Comparison of ENCODE assay signal across 16 cellular contexts in genomic region chr5:43225649-43226245, GRCh38.
"Had no signal": no experiment of that assay in that cellular context is flagged by ENCODE, and none has a peak within 500 bp of the region (broad histone marks: within the 10 kb centered on the region; RNA-seq: fewer than 3 reads in every experiment).

No MANE protein-coding gene starts in this region.

- DNase-seq: activated CD4-positive, alpha-beta T cell treated with anti-CD3 and anti-CD28 coated beads, Interleukin-2, amount 10 ng/mL, durations not matched to agents 24 days and 14 days; activated gamma-delta T cell; activated T-cell treated with anti-CD3 and anti-CD28 coated beads, Interleukin-2, amount 50 U/mL, for 4 hours; foreskin fibroblast; immature natural killer cell; left cardiac atrium; midbrain; naive B cell; retina; stimulated activated CD4-positive, alpha-beta T cell treated with anti-CD3 and anti-CD28 coated beads, Interleukin-4, amount 100 ng/mL, for 1 hour; stimulated activated CD8-positive, alpha-beta memory T cell treated with anti-CD3 and anti-CD28 coated beads, Interleukin-4, amount 100 ng/mL, for 48 hours; thyroid gland had no signal

- H3K9me3 ChIP-seq: esophagus muscularis mucosa, thyroid gland had no signal

- ATAC-seq: activated T-cell treated with anti-CD3 and anti-CD28 coated beads, Interleukin-2, amount 50 U/mL, for 4 hours; left cardiac atrium; WTC11 had no signal

- H3K4me3 ChIP-seq: esophagus muscularis mucosa, lung, thyroid gland had no signal

- H3K4me1 ChIP-seq: esophagus muscularis mucosa, thyroid gland had no signal

- H3K4me1 Mint-ChIP-seq: activated CD4-positive, alpha-beta T cell treated with anti-CD3 and anti-CD28 coated beads, Interleukin-2, amount 10 ng/mL, durations not matched to agents 24 days and 14 days; immature natural killer cell; naive B cell; WTC11 had no signal

- H3K36me3 ChIP-seq: esophagus muscularis mucosa, thyroid gland had no signal

- H3K27me3 ChIP-seq: esophagus muscularis mucosa, thyroid gland had no signal

- H3K36me3 Mint-ChIP-seq: immature natural killer cell, naive B cell, WTC11 had no signal

- H3K4me3 Mint-ChIP-seq: activated CD4-positive, alpha-beta T cell treated with anti-CD3 and anti-CD28 coated beads, Interleukin-2, amount 10 ng/mL, durations not matched to agents 24 days and 14 days; activated T-cell treated with anti-CD3 and anti-CD28 coated beads, Interleukin-2, amount 50 U/mL, for 4 hours; immature natural killer cell; naive B cell; WTC11 had no signal

- H3K27ac ChIP-seq: esophagus muscularis mucosa, thyroid gland had no signal

- FAIRE-seq: astrocyte had no signal

- H3K27me3 Mint-ChIP-seq: activated CD4-positive, alpha-beta T cell treated with anti-CD3 and anti-CD28 coated beads, Interleukin-2, amount 10 ng/mL, durations not matched to agents 24 days and 14 days; naive B cell had no signal

- H3K27ac Mint-ChIP-seq: activated CD4-positive, alpha-beta T cell treated with anti-CD3 and anti-CD28 coated beads, Interleukin-2, amount 10 ng/mL, durations not matched to agents 24 days and 14 days; immature natural killer cell; naive B cell; WTC11 had no signal

- H3K9me3 Mint-ChIP-seq: activated CD4-positive, alpha-beta T cell treated with anti-CD3 and anti-CD28 coated beads, Interleukin-2, amount 10 ng/mL, durations not matched to agents 24 days and 14 days; activated T-cell treated with anti-CD3 and anti-CD28 coated beads, Interleukin-2, amount 50 U/mL, for 4 hours; immature natural killer cell; naive B cell; WTC11 had no signal
